Comparison of ENCODE assay signal across 32 cellular contexts in genomic region chr12:65813983-65814382, GRCh38. TPM values are rescaled to one million over a fixed set of nuclear protein-coding genes. Genes with fewer than 3 reads are reported as not detected.
"Had no signal": no experiment of that assay in that cellular context is flagged by ENCODE, and none has a peak within 500 bp of the region (broad histone marks: within the 10 kb centered on the region; RNA-seq: fewer than 3 reads in every experiment).

No MANE protein-coding gene starts in this region.

- H3K4me1 Mint-ChIP-seq: activated CD4-positive, alpha-beta T cell treated with anti-CD3 and anti-CD28 coated beads for 36 hours; activated CD8-positive, alpha-beta memory T cell treated with anti-CD3 and anti-CD28 coated beads, Interleukin-2, amount 10 ng/mL, durations not matched to agents 7 days and 5 days; activated naive CD4-positive, alpha-beta T cell treated with anti-CD3 and anti-CD28 coated beads, Interleukin-2, amount 50 U/mL, for 24 hours had no signal

- H3K9me3 ChIP-seq: ascending aorta, breast epithelium, colonic mucosa, esophagus squamous epithelium had no signal

- H3K4me3 ChIP-seq: ascending aorta, breast epithelium, cardiac muscle cell, colonic mucosa, esophagus squamous epithelium had no signal

- DNase-seq: activated CD4-positive, alpha-beta memory T cell treated with anti-CD3 and anti-CD28 coated beads for 36 hours; activated CD4-positive, alpha-beta T cell treated with anti-CD3 and anti-CD28 coated beads for 36 hours; activated CD4-positive, alpha-beta T cell treated with anti-CD3 and anti-CD28 coated beads, Interleukin-2, amount 10 ng/mL, durations not matched to agents 24 days and 14 days; activated CD4-positive, CD25-positive, alpha-beta regulatory T cell; activated CD4-positive, CD25-positive, alpha-beta regulatory T cell treated with anti-CD3 and anti-CD28 coated beads, Interleukin-2, amount 50 U/mL, for 72 hours; activated CD8-positive, alpha-beta memory T cell treated with anti-CD3 and anti-CD28 coated beads, Interleukin-2, amount 10 ng/mL, durations not matched to agents 7 days and 5 days; activated CD8-positive, alpha-beta memory T cell treated with anti-CD3 and anti-CD28 coated beads, Interleukin-2, amount 50 U/mL, for 4 hours; activated CD8-positive, alpha-beta T cell treated with anti-CD3 and anti-CD28 coated beads, Interleukin-2, amount 10 ng/mL, durations not matched to agents 7 days and 5 days; activated effector memory CD4-positive, alpha-beta T cell treated with anti-CD3 and anti-CD28 coated beads, Interleukin-2, amount 50 U/mL, for 16 hours; activated naive CD4-positive, alpha-beta T cell treated with anti-CD3 and anti-CD28 coated beads for 36 hours; activated naive CD8-positive, alpha-beta T cell treated with anti-CD3 and anti-CD28 coated beads for 36 hours; activated T-cell treated with anti-CD3 and anti-CD28 coated beads, Interleukin-2, amount 50 U/mL, for 1 hour; activated T-cell treated with anti-CD3 and anti-CD28 coated beads, Interleukin-2, amount 50 U/mL, for 48 hours; central memory CD4-positive, alpha-beta T cell; cerebellar nuclear complex; colonic mucosa; effector CD8-positive, alpha-beta T cell; esophagus squamous epithelium; foreskin fibroblast; head of caudate nucleus; hippocampal formation; T1000 had no signal

- H3K4me3 Mint-ChIP-seq: activated CD4-positive, alpha-beta memory T cell treated with anti-CD3 and anti-CD28 coated beads for 36 hours; activated CD4-positive, alpha-beta T cell treated with anti-CD3 and anti-CD28 coated beads for 36 hours; activated CD4-positive, alpha-beta T cell treated with anti-CD3 and anti-CD28 coated beads, Interleukin-2, amount 10 ng/mL, durations not matched to agents 24 days and 14 days; activated CD8-positive, alpha-beta memory T cell treated with anti-CD3 and anti-CD28 coated beads, Interleukin-2, amount 10 ng/mL, durations not matched to agents 7 days and 5 days; activated CD8-positive, alpha-beta T cell treated with anti-CD3 and anti-CD28 coated beads, Interleukin-2, amount 10 ng/mL, durations not matched to agents 7 days and 5 days; activated naive CD4-positive, alpha-beta T cell treated with anti-CD3 and anti-CD28 coated beads for 36 hours; activated naive CD4-positive, alpha-beta T cell treated with anti-CD3 and anti-CD28 coated beads, Interleukin-2, amount 50 U/mL, for 24 hours; activated naive CD8-positive, alpha-beta T cell treated with anti-CD3 and anti-CD28 coated beads for 36 hours; activated T-helper 1 cell treated with anti-CD3 and anti-CD28 coated beads, Interleukin-12 subunit alpha, Interleukin-12 subunit beta, Interleukin-2, Interleukin-4 antibody, amounts not matched to agents 30 ng/mL and 10 ng/mL and 1 ng/mL, durations not matched to agents 14 hours and 24 hours and 36 hours; brain; T-helper 2 cell treated with Interferon-gamma antibody and Interleukin-4, amounts not matched to agents 5 μg/mL and 100 μg/mL, for 36 hours had no signal

- H3K36me3 ChIP-seq: ascending aorta, breast epithelium, cardiac muscle cell, colonic mucosa, esophagus squamous epithelium had no signal

- H3K36me3 Mint-ChIP-seq: activated CD4-positive, alpha-beta memory T cell treated with anti-CD3 and anti-CD28 coated beads for 36 hours; activated CD8-positive, alpha-beta memory T cell treated with anti-CD3 and anti-CD28 coated beads, Interleukin-2, amount 10 ng/mL, durations not matched to agents 7 days and 5 days; activated naive CD4-positive, alpha-beta T cell treated with anti-CD3 and anti-CD28 coated beads, Interleukin-2, amount 50 U/mL, for 24 hours; activated naive CD8-positive, alpha-beta T cell treated with anti-CD3 and anti-CD28 coated beads for 36 hours; brain had no signal

- H3K27ac ChIP-seq: ascending aorta, breast epithelium, cardiac muscle cell, colonic mucosa, epithelial cell of prostate, esophagus squamous epithelium had no signal

- H3K27ac Mint-ChIP-seq: activated CD4-positive, alpha-beta memory T cell treated with anti-CD3 and anti-CD28 coated beads for 36 hours; activated CD4-positive, alpha-beta T cell treated with anti-CD3 and anti-CD28 coated beads for 36 hours; activated CD4-positive, alpha-beta T cell treated with anti-CD3 and anti-CD28 coated beads, Interleukin-2, amount 10 ng/mL, durations not matched to agents 24 days and 14 days; activated CD8-positive, alpha-beta memory T cell treated with anti-CD3 and anti-CD28 coated beads, Interleukin-2, amount 10 ng/mL, durations not matched to agents 7 days and 5 days; activated CD8-positive, alpha-beta T cell treated with anti-CD3 and anti-CD28 coated beads, Interleukin-2, amount 10 ng/mL, durations not matched to agents 7 days and 5 days; activated naive CD4-positive, alpha-beta T cell treated with anti-CD3 and anti-CD28 coated beads for 36 hours; activated naive CD4-positive, alpha-beta T cell treated with anti-CD3 and anti-CD28 coated beads, Interleukin-2, amount 50 U/mL, for 24 hours; activated naive CD8-positive, alpha-beta T cell treated with anti-CD3 and anti-CD28 coated beads for 36 hours; activated T-helper 1 cell treated with anti-CD3 and anti-CD28 coated beads, Interleukin-12 subunit alpha, Interleukin-12 subunit beta, Interleukin-2, Interleukin-4 antibody, amounts not matched to agents 30 ng/mL and 10 ng/mL and 1 ng/mL, durations not matched to agents 14 hours and 24 hours and 36 hours; activated T-helper 2 cell treated with anti-CD3 and anti-CD28 coated beads, Interferon-gamma antibody, Interleukin-2, Interleukin-4, amounts not matched to agents 10 μg/mL and 5 μg/mL and 100 μg/mL, durations not matched to agents 14 hours and 24 hours and 36 hours; brain; T-helper 2 cell treated with Interferon-gamma antibody and Interleukin-4, amounts not matched to agents 5 μg/mL and 100 μg/mL, for 36 hours had no signal

- ATAC-seq: activated CD4-positive, alpha-beta T cell treated with anti-CD3 and anti-CD28 coated beads for 36 hours; activated CD8-positive, alpha-beta memory T cell treated with anti-CD3 and anti-CD28 coated beads, Interleukin-2, amount 10 ng/mL, durations not matched to agents 7 days and 5 days; activated CD8-positive, alpha-beta T cell treated with anti-CD3 and anti-CD28 coated beads, Interleukin-2, amount 10 ng/mL, durations not matched to agents 7 days and 5 days had no signal

- H3K27me3 ChIP-seq: ascending aorta, cardiac muscle cell, colonic mucosa had no signal

- H3K4me1 ChIP-seq: ascending aorta, breast epithelium, colonic mucosa, esophagus squamous epithelium had no signal

- H3K9me3 Mint-ChIP-seq: activated CD4-positive, alpha-beta memory T cell treated with anti-CD3 and anti-CD28 coated beads for 36 hours; activated CD4-positive, alpha-beta T cell treated with anti-CD3 and anti-CD28 coated beads, Interleukin-2, amount 10 ng/mL, durations not matched to agents 24 days and 14 days; activated naive CD4-positive, alpha-beta T cell treated with anti-CD3 and anti-CD28 coated beads for 36 hours; activated naive CD4-positive, alpha-beta T cell treated with anti-CD3 and anti-CD28 coated beads, Interleukin-2, amount 50 U/mL, for 24 hours; activated T-helper 1 cell treated with anti-CD3 and anti-CD28 coated beads, Interleukin-12 subunit alpha, Interleukin-12 subunit beta, Interleukin-2, Interleukin-4 antibody, amounts not matched to agents 30 ng/mL and 10 ng/mL and 1 ng/mL, durations not matched to agents 14 hours and 24 hours and 36 hours; activated T-helper 2 cell treated with anti-CD3 and anti-CD28 coated beads, Interferon-gamma antibody, Interleukin-2, Interleukin-4, amounts not matched to agents 10 μg/mL and 5 μg/mL and 100 μg/mL, durations not matched to agents 14 hours and 24 hours and 36 hours; T-helper 2 cell treated with Interferon-gamma antibody and Interleukin-4, amounts not matched to agents 5 μg/mL and 100 μg/mL, for 36 hours had no signal

RNA-seq across cellular contexts. Expression of gene HMGA2, which starts 10.3 kb away (rescaled TPM):
- total RNA-seq: activated CD4-positive, alpha-beta memory T cell treated with anti-CD3 and anti-CD28 coated beads for 36 hours; activated CD4-positive, alpha-beta T cell treated with anti-CD3 and anti-CD28 coated beads for 36 hours; activated CD8-positive, alpha-beta memory T cell treated with anti-CD3 and anti-CD28 coated beads for 36 hours; activated CD8-positive, alpha-beta memory T cell treated with anti-CD3 and anti-CD28 coated beads, Interleukin-2, amount 10 ng/mL, durations not matched to agents 7 days and 5 days; activated CD8-positive, alpha-beta T cell treated with anti-CD3 and anti-CD28 coated beads, Interleukin-2, amount 10 ng/mL, durations not matched to agents 7 days and 5 days; activated naive CD4-positive, alpha-beta T cell treated with anti-CD3 and anti-CD28 coated beads for 36 hours; activated naive CD8-positive, alpha-beta T cell treated with anti-CD3 and anti-CD28 coated beads for 36 hours; activated T-helper 2 cell treated with anti-CD3 and anti-CD28 coated beads, Interferon-gamma antibody, Interleukin-2, Interleukin-4, amounts not matched to agents 10 μg/mL and 5 μg/mL and 100 μg/mL, durations not matched to agents 14 hours and 24 hours and 36 hours; ascending aorta had no signal
